19 cellular contexts compared by ENCODE assay signal in the genomic region with DNA sequence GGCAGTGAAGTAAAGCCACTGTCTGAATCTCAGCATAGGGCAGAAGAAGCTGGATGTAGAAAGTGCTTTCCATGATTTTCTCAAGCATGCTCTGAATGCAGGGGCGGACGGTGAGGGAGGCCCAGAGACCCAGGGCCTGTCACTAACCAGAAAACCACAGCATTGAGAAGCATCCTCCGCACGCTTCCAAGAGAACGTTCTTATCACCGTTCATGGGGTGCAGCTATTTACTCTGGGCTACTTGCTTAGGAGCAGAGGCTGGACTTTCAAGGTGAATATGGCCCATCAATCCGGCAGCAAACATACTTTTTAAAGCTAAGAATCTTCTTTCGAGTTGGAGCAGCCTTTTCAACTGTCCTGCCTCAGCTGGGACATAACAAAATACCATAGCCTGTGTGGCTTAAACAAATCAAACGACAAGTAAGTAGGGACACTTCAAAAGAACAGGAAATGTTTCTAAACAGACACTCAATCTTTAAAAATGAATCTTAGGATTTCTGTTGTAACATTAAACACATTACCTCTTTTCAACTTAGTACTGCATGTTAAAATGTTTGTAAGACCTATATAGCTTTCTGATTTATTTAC. TPM values are rescaled to one million over a fixed set of nuclear protein-coding genes. Genes with fewer than 3 reads are reported as not detected.
DNase-seq lines count a peak whose midpoint lies in the region; ATAC-seq and TF ChIP-seq lines count a peak whose summit lies in the region.
"Had no signal": no experiment of that assay in that cellular context is flagged by ENCODE, and none has a peak within 500 bp of the region (broad histone marks: within the 10 kb centered on the region; RNA-seq: fewer than 3 reads in every experiment).

No MANE protein-coding gene starts in this region.

- peaks cover 27% of the 10 kb centered on the region for H3K36me3 Mint-ChIP-seq in chondrocyte (ENCODE audit: low read depth)

- H3K4me3 ChIP-seq in skin epidermis: no peak overlapping the region
- H3K4me3 ChIP-seq in aorta (ENCODE audit: low read length in 2 of 2): no peak overlapping the region
- H3K4me3 ChIP-seq: BLaER1, cardiac muscle cell, PC-9 had no signal

- H3K4me1 ChIP-seq in aorta (ENCODE audit: control insufficient read depth in 1 of 2, insufficient read depth in 2 of 2, low read length in 2 of 2): peaks cover 2 to 8% of the 10 kb centered on the region in 2 donors

- H3K27ac Mint-ChIP-seq in chondrocyte (ENCODE audit: unreplicated experiment): peak overlapping the region; percentile 95
- H3K27ac Mint-ChIP-seq: stimulated activated memory B cell treated with anti-CD40 and anti-IgM and Interleukin-4, amounts not matched to agents 10 μg/mL and 1 μg/mL and 100 μg/mL, for 72 hours had no signal

- peaks cover 11% of the 10 kb centered on the region for H3K9me3 Mint-ChIP-seq in chondrocyte (ENCODE audit: low read depth)
- H3K9me3 Mint-ChIP-seq: stimulated activated memory B cell treated with anti-CD40 and anti-IgM and Interleukin-4, amounts not matched to agents 10 μg/mL and 1 μg/mL and 100 μg/mL, for 72 hours had no signal

- H3K4me3 Mint-ChIP-seq in chondrocyte (ENCODE audit: unreplicated experiment): no peak overlapping the region
- H3K4me3 Mint-ChIP-seq: stimulated activated memory B cell treated with anti-CD40 and anti-IgM and Interleukin-4, amounts not matched to agents 10 μg/mL and 1 μg/mL and 100 μg/mL, for 72 hours had no signal

- H3K9me3 ChIP-seq in aorta (ENCODE audit: control insufficient read depth, low read length): no peaks in the 10 kb centered on the region
- H3K9me3 ChIP-seq: BLaER1 had no signal

- no peaks in the 10 kb centered on the region for H3K36me3 ChIP-seq in aorta (ENCODE audit: control insufficient read depth in 1 of 2, insufficient read depth in 2 of 2, low read length in 1 of 2)
- H3K36me3 ChIP-seq: BLaER1 had no signal

- intact Hi-C loops in left colon (cut with DNase I, micrococcal nuclease): no loop called here
- intact Hi-C loops in aorta (cut with DNase I): no loop called here

- WGBS in aorta, 2 donors: 20 to 25% methylated on average over 9 of the region's 9 CpGs

- no peaks in the 10 kb centered on the region for H3K27me3 ChIP-seq in aorta (ENCODE audit: control insufficient read depth in 1 of 2, insufficient read depth in 2 of 2, low read length in 1 of 2)
- H3K27me3 ChIP-seq: BLaER1, cardiac muscle cell had no signal

- H3K27me3 Mint-ChIP-seq in chondrocyte (ENCODE audit: low read depth): no peaks in the 10 kb centered on the region
- H3K27me3 Mint-ChIP-seq: stimulated activated memory B cell treated with anti-CD40 and anti-IgM and Interleukin-4, amounts not matched to agents 10 μg/mL and 1 μg/mL and 100 μg/mL, for 72 hours had no signal

- H3K4me1 Mint-ChIP-seq in chondrocyte (ENCODE audit: low read depth): peaks cover 68% of the 10 kb centered on the region
- H3K4me1 Mint-ChIP-seq: stimulated activated memory B cell treated with anti-CD40 and anti-IgM and Interleukin-4, amounts not matched to agents 10 μg/mL and 1 μg/mL and 100 μg/mL, for 72 hours had no signal

- ATAC-seq in left colon (peak; percentile 31), aorta (ENCODE audit: low FRiP score) (no peak), HG03354 (IDR thresholded peaks at IDR 0.05; ENCODE audit: poor library complexity, severe bottlenecking, unreplicated experiment) (no peak)
- ATAC-seq: stimulated activated memory B cell treated with anti-CD40 and anti-IgM and Interleukin-4, amounts not matched to agents 10 μg/mL and 1 μg/mL and 100 μg/mL, for 72 hours had no signal

- H3K27ac ChIP-seq in skin epidermis: peak overlapping the region in 12 of 21 experiments; percentile 5 to 85 (median 55)
- H3K27ac ChIP-seq in aorta (ENCODE audit: low read depth in 1 of 2, low read length in 2 of 2): peak overlapping the region; percentile 68 to 86
- H3K27ac ChIP-seq: BLaER1, cardiac muscle cell, PC-9 had no signal

- DNase-seq in chondrocyte (ENCODE audit: low spot score) (no peak), left colon (no peak), aorta (no peak), amniotic stem cell (lab: John Stamatoyannopoulos, UW) (no peak)
- no peak for DNase-seq in stimulated activated CD4-positive, alpha-beta T cell treated with anti-CD3 and anti-CD28 coated beads, Interleukin-12 subunit alpha, Interleukin-12 subunit beta, amount 100 ng/mL, for 4 hours
- DNase-seq: activated CD4-positive, alpha-beta T cell treated with anti-CD3 and anti-CD28 coated beads for 48 hours; activated CD8-positive, alpha-beta memory T cell treated with anti-CD3 and anti-CD28 coated beads, Interleukin-2, amount 50 U/mL, for 48 hours; activated naive CD4-positive, alpha-beta T cell; KG1; mesendoderm; NCI-H1092 treated with DMSO at 0.1 percent for 48 hours; NCI-H748 treated with DMSO at 0.1 percent for 48 hours; PC-9; small intestine had no signal

- TF ChIP-seq CTCF in chondrocyte (IDR thresholded peaks at IDR 0.05): no peak

RNA-seq across cellular contexts. Expression of gene CDRT4, which starts 46.5 kb away (rescaled TPM):
- 6.2 to 9.1 TPM (median 7.1 TPM) in 3 replicates for total RNA-seq in chondrocyte
- total RNA-seq in left colon: 1 to 10 TPM; 6.4 to 6.6 TPM
- 10 to 100 TPM; 16.3 to 19.5 TPM for total RNA-seq in aorta
- polyA plus RNA-seq in aorta: 10 to 100 TPM in 1 of 2 donors, 1 to 10 TPM in 1; 2.3 to 16.3 TPM

RNA-seq across cellular contexts. Expression of gene TVP23C, which starts 49.3 kb away (rescaled TPM):
- total RNA-seq in chondrocyte (21.5 to 33.7 TPM (median 22.2 TPM) in 3 replicates), left colon (10 to 100 TPM; 18.0 to 20.7 TPM), aorta (10 to 100 TPM; 32.0 to 39.4 TPM)
- polyA plus RNA-seq in aorta: 1 to 10 TPM; 2.4 to 9.7 TPM
